8 cellular contexts compared by ENCODE assay signal in the genomic region with DNA sequence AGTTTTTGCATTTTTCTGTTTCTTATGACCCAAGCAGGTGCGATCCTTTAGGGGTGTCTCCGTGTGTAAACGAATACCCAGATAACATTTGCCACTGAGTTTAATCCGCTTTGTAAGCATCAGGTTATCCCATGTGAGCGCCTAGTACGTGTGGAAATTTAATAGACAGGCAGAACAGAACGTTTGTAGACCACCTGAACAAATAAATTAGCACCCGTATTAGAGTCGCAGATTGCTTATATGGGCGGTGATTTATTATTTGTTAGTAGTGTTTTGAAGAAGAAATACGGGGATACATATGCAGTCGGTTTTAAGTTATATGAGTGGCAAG. TPM values are rescaled to one million over a fixed set of nuclear protein-coding genes. Genes with fewer than 3 reads are reported as not detected.
DNase-seq lines count a peak whose midpoint lies in the region; ATAC-seq, FAIRE-seq and TF ChIP-seq lines count a peak whose summit lies in the region.

No MANE protein-coding gene starts in this region.

- no peaks in the 10 kb centered on the region for H3K27me3 Mint-ChIP-seq in progenitor cell of endocrine pancreas

- peaks cover 12% of the 10 kb centered on the region for H3K4me1 ChIP-seq in cardiac muscle cell (ENCODE audit: low read depth)

- H3K9me3 Mint-ChIP-seq in stimulated activated effector memory CD8-positive, alpha-beta T cell treated with anti-CD3 and anti-CD28 coated beads, Interleukin-12 subunit alpha, Interleukin-12 subunit beta, amount 100 ng/mL, for 72 hours, result no peaks in the 10 kb centered on the region
- no peaks in the 10 kb centered on the region for H3K9me3 Mint-ChIP-seq in progenitor cell of endocrine pancreas (ENCODE audit: low read depth)

- peaks cover 6% of the 10 kb centered on the region for H3K36me3 ChIP-seq in cardiac muscle cell

- no peaks in the 10 kb centered on the region for H3K9me3 ChIP-seq in cardiac muscle cell (ENCODE audit: low read depth)

- DNase-seq in OCI-M1 (lab: John Stamatoyannopoulos, UW) (peak; percentile 68), cardiac muscle cell (ENCODE audit: low read depth in 1 of 2, low spot score in 1 of 2) (no peak), NOMO-1 treated with DMSO at 0.1 percent for 48 hours (lab: John Stamatoyannopoulos, UW; ENCODE audit: unreplicated experiment) (no peak), progenitor cell of endocrine pancreas (ENCODE audit: low spot score, unreplicated experiment) (no peak), RCC 7860 (ENCODE audit: low spot score) (no peak)
- DNase-seq in stimulated activated effector memory CD8-positive, alpha-beta T cell treated with anti-CD3 and anti-CD28 coated beads, Interleukin-12 subunit alpha, Interleukin-12 subunit beta, amount 100 ng/mL, for 72 hours (ENCODE audit: low spot score in 2 of 2), result no peak

- ATAC-seq in GM18858 (IDR thresholded peaks at IDR 0.05; ENCODE audit: unreplicated experiment) (peak; percentile 7), HG02840 (IDR thresholded peaks at IDR 0.05; ENCODE audit: low FRiP score, unreplicated experiment) (peak; percentile 19)
- peak; percentile 3 for ATAC-seq in stimulated activated effector memory CD8-positive, alpha-beta T cell treated with anti-CD3 and anti-CD28 coated beads, Interleukin-12 subunit alpha, Interleukin-12 subunit beta, amount 100 ng/mL, for 72 hours

- no peak for TF ChIP-seq CTCF in cardiac muscle cell (IDR thresholded peaks at IDR 0.05; ENCODE audit: low read depth, low read length)
- TF ChIP-seq CTCF in progenitor cell of endocrine pancreas (IDR thresholded peaks at IDR 0.05; ENCODE audit: unreplicated experiment), result no peak

- FAIRE-seq in RCC 7860 (lab: Jason Lieb, UNC), result no peak

- no peak overlapping the region for H3K27ac Mint-ChIP-seq in stimulated activated effector memory CD8-positive, alpha-beta T cell treated with anti-CD3 and anti-CD28 coated beads, Interleukin-12 subunit alpha, Interleukin-12 subunit beta, amount 100 ng/mL, for 72 hours
- H3K27ac Mint-ChIP-seq in progenitor cell of endocrine pancreas, result no peak overlapping the region

- peaks cover 29% of the 10 kb centered on the region for H3K36me3 Mint-ChIP-seq in stimulated activated effector memory CD8-positive, alpha-beta T cell treated with anti-CD3 and anti-CD28 coated beads, Interleukin-12 subunit alpha, Interleukin-12 subunit beta, amount 100 ng/mL, for 72 hours
- peaks cover 5% of the 10 kb centered on the region for H3K36me3 Mint-ChIP-seq in progenitor cell of endocrine pancreas (ENCODE audit: insufficient read depth)

- no peak overlapping the region for H3K4me3 Mint-ChIP-seq in stimulated activated effector memory CD8-positive, alpha-beta T cell treated with anti-CD3 and anti-CD28 coated beads, Interleukin-12 subunit alpha, Interleukin-12 subunit beta, amount 100 ng/mL, for 72 hours
- H3K4me3 Mint-ChIP-seq in progenitor cell of endocrine pancreas (ENCODE audit: low read depth), result no peak overlapping the region

- H3K27me3 ChIP-seq in cardiac muscle cell, result no peaks in the 10 kb centered on the region

- peak overlapping the region; percentile 85 for H3K27ac ChIP-seq in cardiac muscle cell

- peaks cover 11% of the 10 kb centered on the region for H3K4me1 Mint-ChIP-seq in stimulated activated effector memory CD8-positive, alpha-beta T cell treated with anti-CD3 and anti-CD28 coated beads, Interleukin-12 subunit alpha, Interleukin-12 subunit beta, amount 100 ng/mL, for 72 hours
- peaks cover 16% of the 10 kb centered on the region for H3K4me1 Mint-ChIP-seq in progenitor cell of endocrine pancreas (ENCODE audit: low read depth)

- peak overlapping the region; percentile 88 for H3K4me3 ChIP-seq in cardiac muscle cell

RNA-seq across cellular contexts. Expression of gene C12orf60, which starts 0.3 kb away (rescaled TPM):
- 0.56 and 1.0 TPM in 2 replicates for total RNA-seq in cardiac muscle cell
- 1.7 and 3.2 TPM in 2 replicates for polyA plus RNA-seq in cardiac muscle cell
- 2.7 and 3.5 TPM in 2 replicates for total RNA-seq in progenitor cell of endocrine pancreas

RNA-seq across cellular contexts. Expression of gene WBP11, which starts 0.5 kb away (rescaled TPM):
- total RNA-seq in cardiac muscle cell (24.5 and 28.2 TPM in 2 replicates), progenitor cell of endocrine pancreas (112 and 117 TPM in 2 replicates)
- 67.7 and 80.8 TPM in 2 replicates for polyA plus RNA-seq in cardiac muscle cell

RNA-seq across cellular contexts. Expression of gene SMCO3, which starts 10.2 kb away (rescaled TPM):
- total RNA-seq in cardiac muscle cell, result not detected in 2 replicates
- polyA plus RNA-seq in cardiac muscle cell, result 0.16 and 0.22 TPM in 2 replicates
- total RNA-seq in progenitor cell of endocrine pancreas, result not detected in 2 replicates

RNA-seq across cellular contexts. Expression of gene ART4, which starts 39.5 kb away (rescaled TPM):
- total RNA-seq in cardiac muscle cell, result not detected in 2 replicates
- 0.24 TPM in 1 of 2 replicates, not detected in the other for polyA plus RNA-seq in cardiac muscle cell
- total RNA-seq in progenitor cell of endocrine pancreas, result 0.18 and 0.29 TPM in 2 replicates
